8 cellular contexts compared by ENCODE assay signal in the genomic region with DNA sequence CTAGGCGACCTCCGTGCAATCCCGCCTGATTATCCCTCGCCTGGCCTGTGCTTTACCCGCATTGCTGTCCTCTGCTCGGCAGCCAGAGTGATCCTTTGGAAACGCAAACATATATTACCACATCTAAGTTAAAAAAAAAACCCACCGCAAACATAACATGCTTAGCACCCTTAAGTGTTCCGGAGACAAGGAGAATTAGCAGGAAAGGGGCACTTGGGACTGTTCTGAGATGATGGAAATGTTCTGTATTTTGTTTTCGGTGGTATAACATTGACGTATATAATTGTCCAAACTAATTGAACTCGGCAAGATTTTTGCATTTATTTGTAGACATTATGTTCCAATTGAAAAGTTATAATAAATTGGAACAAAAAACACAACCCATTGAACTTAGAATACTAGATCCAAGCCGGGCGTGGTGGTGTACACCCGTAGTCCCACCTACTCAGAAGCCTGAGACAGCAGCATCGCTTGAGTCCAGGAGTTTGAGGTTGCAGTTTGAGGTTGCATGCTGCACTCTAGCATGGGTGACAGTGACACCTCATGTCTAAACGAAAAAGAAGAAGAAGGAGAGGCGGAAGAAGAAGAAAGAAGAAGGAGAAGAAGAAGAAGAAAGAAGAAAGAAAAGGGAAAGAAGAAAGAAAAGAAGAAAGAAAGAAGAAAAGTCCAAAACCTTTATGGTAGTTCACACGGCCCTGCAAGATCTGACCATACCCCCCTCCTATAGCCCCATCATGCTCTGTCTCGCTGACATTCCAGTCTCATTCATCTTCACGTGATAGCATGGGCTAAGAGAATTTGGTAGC. TPM values are rescaled to one million over a fixed set of nuclear protein-coding genes. Genes with fewer than 3 reads are reported as not detected.
DNase-seq lines count a peak whose midpoint lies in the region; ATAC-seq, FAIRE-seq and TF ChIP-seq lines count a peak whose summit lies in the region.

No MANE protein-coding gene starts in this region.

- no peak for TF ChIP-seq CTCF in psoas muscle (IDR thresholded peaks at IDR 0.05)

- H3K27me3 ChIP-seq in endocrine pancreas (ENCODE audit: control insufficient read depth, insufficient read depth, low read length) (no peaks in the 10 kb centered on the region), psoas muscle (ENCODE audit: insufficient read depth in 3 of 3, low read length in 2 of 3) (no peaks in the 10 kb centered on the region)

- peak overlapping the region; percentile 63 for H3K4me3 ChIP-seq in endocrine pancreas (ENCODE audit: control insufficient read depth, insufficient read depth, low read length)
- H3K4me3 ChIP-seq in psoas muscle, result peak overlapping the region; percentile 88

- WGBS in psoas muscle, 3 donors, result 20 to 26% (median 21%) methylated on average over 21 of the region's 21 CpGs

- no peak for ATAC-seq in psoas muscle
- ATAC-seq in HG03565 (IDR thresholded peaks at IDR 0.05; ENCODE audit: unreplicated experiment), result no peak

- H3K9me3 ChIP-seq in endocrine pancreas (ENCODE audit: control insufficient read depth, low read length) (no peaks in the 10 kb centered on the region), psoas muscle (no peaks in the 10 kb centered on the region)

- H3K36me3 ChIP-seq in endocrine pancreas (ENCODE audit: control insufficient read depth, insufficient read depth, low read length) (peaks cover 1% of the 10 kb centered on the region), psoas muscle (ENCODE audit: insufficient read depth in 1 of 2, low read depth in 1 of 2) (peaks cover 0 to 9% of the 10 kb centered on the region in 2 donors)

- peak; percentile 59; the same call in 1 of the 2 replicates for TF ChIP-seq POLR2A in GM12892 (IDR thresholded peaks at IDR 0.05; ENCODE audit: low read depth, low read length)

- no peaks in the 10 kb centered on the region for H3K4me1 ChIP-seq in endocrine pancreas (ENCODE audit: control insufficient read depth, insufficient read depth, low read length)
- H3K4me1 ChIP-seq in psoas muscle, result peaks cover 13% of the 10 kb centered on the region

- intact Hi-C loops in psoas muscle (cut with DNase I), result loop anchor here (5.0 kb wide), 1 partner anchor 42 kb away; the partner anchor contains the start of gene PMM1 (in 2 of the 2)

- H3K9ac ChIP-seq in endocrine pancreas (ENCODE audit: control insufficient read depth, insufficient read depth, low read length), result no peak overlapping the region

- peak; percentile 60 for FAIRE-seq in GM12892 (lab: Jason Lieb, UNC)
- FAIRE-seq in HTR-8/SVneo (lab: Jason Lieb, UNC), result no peak

- H3K27ac ChIP-seq in psoas muscle, result peak overlapping the region; percentile 36

- DNase-seq in GM12892 (ENCODE audit: insufficient read length) (no peak), NCI-H69 (lab: John Stamatoyannopoulos, UW) (peak; percentile 39), psoas muscle (no peak), HTR-8/SVneo (ENCODE audit: insufficient read length, low spot score) (no peak), activated gamma-delta T cell (lab: John Stamatoyannopoulos, UW) (no peak)
- DNase-seq in activated CD8-positive, alpha-beta memory T cell treated with anti-CD3 and anti-CD28 coated beads, Interleukin-2, amount 50 U/mL, for 48 hours, result no peak

RNA-seq across cellular contexts. Expression of gene POLR3H, which starts 0.6 kb away (rescaled TPM):
- 15.2 TPM for polyA plus RNA-seq in GM12892 (2012; ENCODE audit: missing spikeins)
- total RNA-seq in psoas muscle, result 10 to 100 TPM; 13.1 to 23.2 (median 18.5) TPM
- 10 to 100 TPM; 17.1 to 28.6 (median 17.2) TPM for polyA plus RNA-seq in psoas muscle

RNA-seq across cellular contexts. Expression of gene CSDC2, which starts 15.9 kb away (rescaled TPM):
- polyA plus RNA-seq in GM12892 (2012; ENCODE audit: missing spikeins), result 0.36 TPM
- 1 to 10 TPM in 1 of 4 donors, under 1 TPM in 3; 0.27 to 1.1 (median 0.77) TPM for total RNA-seq in psoas muscle
- polyA plus RNA-seq in psoas muscle, result under 1 TPM; 0.60 to 0.69 (median 0.66) TPM

RNA-seq across cellular contexts. Expression of gene PMM1, which starts 44.8 kb away (rescaled TPM):
- polyA plus RNA-seq in GM12892 (2012; ENCODE audit: missing spikeins), result 18.9 TPM
- 10 to 100 TPM in 2 of 4 donors, 1 to 10 TPM in 2; 7.3 to 12.2 (median 9.2) TPM for total RNA-seq in psoas muscle
- polyA plus RNA-seq in psoas muscle, result 10 to 100 TPM; 10.3 to 14.5 (median 13.2) TPM
